33 cellular contexts compared by ENCODE assay signal in genomic region chr3:97479740-97480139, GRCh38.
"Had no signal": no experiment of that assay in that cellular context is flagged by ENCODE, and none has a peak within 500 bp of the region (broad histone marks: within the 10 kb centered on the region; RNA-seq: fewer than 3 reads in every experiment).

No MANE protein-coding gene starts in this region.

- H3K4me3 ChIP-seq: adrenal gland, body of pancreas, cardiac muscle cell had no signal

- H3K4me1 ChIP-seq: adrenal gland, body of pancreas had no signal

- FAIRE-seq: astrocyte, bronchial epithelial cell, TTC549 had no signal

- H3K36me3 ChIP-seq: adrenal gland, cardiac muscle cell had no signal

- ATAC-seq: activated CD8-positive, alpha-beta T cell treated with anti-CD3 and anti-CD28 coated beads for 36 hours; activated naive CD4-positive, alpha-beta T cell treated with anti-CD3 and anti-CD28 coated beads, Interleukin-2, amount 50 U/mL, for 72 hours; activated T-cell treated with anti-CD3 and anti-CD28 coated beads, Interleukin-2, amount 50 U/mL, for 4 hours; activated T-cell treated with anti-CD3 and anti-CD28 coated beads, Interleukin-2, amount 50 U/mL, for 72 hours; activated T-helper 17 cell treated with anti-CD3 and anti-CD28 coated beads, Interleukin-2, amount 50 U/mL, for 72 hours; body of pancreas had no signal

- H3K9me3 ChIP-seq: body of pancreas had no signal

- DNase-seq: activated B cell treated with CpG ODN at 0.5 μM for 24 hours; activated CD4-positive, alpha-beta memory T cell treated with anti-CD3 and anti-CD28 coated beads for 36 hours; activated CD4-positive, alpha-beta T cell treated with anti-CD3 and anti-CD28 coated beads for 4 hours; activated CD4-positive, alpha-beta T cell treated with anti-CD3 and anti-CD28 coated beads, Interleukin-2, amount 10 ng/mL, durations not matched to agents 24 days and 14 days; activated CD4-positive, alpha-beta T cell treated with anti-CD3 and anti-CD28 coated beads, Interleukin-2, amount 50 U/mL, for 1 hour; activated CD4-positive, alpha-beta T cell treated with anti-CD3 and anti-CD28 coated beads, Interleukin-2, amount 50 U/mL, for 4 hours; activated CD4-positive, CD25-positive, alpha-beta regulatory T cell treated with anti-CD3 and anti-CD28 coated beads, Interleukin-2, amount 50 U/mL, for 72 hours; activated CD8-positive, alpha-beta memory T cell treated with anti-CD3 and anti-CD28 coated beads, Interleukin-2, amount 50 U/mL, for 4 hours; activated CD8-positive, alpha-beta T cell treated with anti-CD3 and anti-CD28 coated beads for 36 hours; activated effector memory CD4-positive, alpha-beta T cell treated with anti-CD3 and anti-CD28 coated beads, Interleukin-2, amount 50 U/mL, for 16 hours; activated gamma-delta T cell treated with Interleukin-2 at 50 U/mL for 16 hours; activated naive CD4-positive, alpha-beta T cell; activated naive CD4-positive, alpha-beta T cell treated with anti-CD3 and anti-CD28 coated beads for 36 hours; activated naive CD4-positive, alpha-beta T cell treated with anti-CD3 and anti-CD28 coated beads, Interleukin-2, amount 50 U/mL, for 16 hours; activated naive CD8-positive, alpha-beta T cell treated with anti-CD3 and anti-CD28 coated beads for 36 hours; activated T-cell treated with anti-CD3 and anti-CD28 coated beads for 4 hours; activated T-cell treated with anti-CD3 and anti-CD28 coated beads, Interleukin-2, amount 50 U/mL, for 1 hour; activated T-cell treated with anti-CD3 and anti-CD28 coated beads, Interleukin-2, amount 50 U/mL, for 4 hours; activated T-cell treated with anti-CD3 and anti-CD28 coated beads, Interleukin-2, amount 50 U/mL, for 72 hours; adrenal gland; amniotic stem cell; aorta; body of pancreas; cerebellar nuclear complex; T-helper 2 cell; T-helper 9 cell had no signal

- H3K27ac ChIP-seq: adrenal gland, body of pancreas, cardiac muscle cell, VCaP had no signal

- H3K27me3 ChIP-seq: adrenal gland, body of pancreas, cardiac muscle cell had no signal
